1 cellular context compared by ENCODE assay signal in the genomic region with DNA sequence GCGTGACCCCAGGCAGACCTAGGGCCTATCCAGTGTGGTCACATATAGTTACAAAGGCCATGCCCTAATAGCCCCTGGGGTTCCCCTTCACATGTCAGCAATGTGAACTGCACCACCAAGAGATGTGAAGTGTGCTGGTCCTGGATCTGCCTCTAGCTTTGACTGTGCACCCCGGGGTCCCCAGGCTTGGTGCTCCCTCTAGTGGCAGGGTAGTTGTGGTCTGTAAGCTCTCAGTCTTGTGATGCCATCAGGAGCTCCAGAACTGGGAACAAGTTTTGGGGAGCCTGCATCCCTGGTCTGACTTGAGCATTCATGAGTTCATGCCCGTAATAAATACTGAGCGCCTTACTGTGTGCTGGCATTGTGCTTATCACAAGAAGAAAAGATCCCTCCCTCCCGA.
TF ChIP-seq lines count a peak whose summit lies in the region.

No MANE protein-coding gene starts in this region.

TF ChIP-seq in WTC11, 78 proteins besides CTCF, POLR2A, EP300 and RAD21 (continued from another document):
- TF ChIP-seq, protein P1, sequence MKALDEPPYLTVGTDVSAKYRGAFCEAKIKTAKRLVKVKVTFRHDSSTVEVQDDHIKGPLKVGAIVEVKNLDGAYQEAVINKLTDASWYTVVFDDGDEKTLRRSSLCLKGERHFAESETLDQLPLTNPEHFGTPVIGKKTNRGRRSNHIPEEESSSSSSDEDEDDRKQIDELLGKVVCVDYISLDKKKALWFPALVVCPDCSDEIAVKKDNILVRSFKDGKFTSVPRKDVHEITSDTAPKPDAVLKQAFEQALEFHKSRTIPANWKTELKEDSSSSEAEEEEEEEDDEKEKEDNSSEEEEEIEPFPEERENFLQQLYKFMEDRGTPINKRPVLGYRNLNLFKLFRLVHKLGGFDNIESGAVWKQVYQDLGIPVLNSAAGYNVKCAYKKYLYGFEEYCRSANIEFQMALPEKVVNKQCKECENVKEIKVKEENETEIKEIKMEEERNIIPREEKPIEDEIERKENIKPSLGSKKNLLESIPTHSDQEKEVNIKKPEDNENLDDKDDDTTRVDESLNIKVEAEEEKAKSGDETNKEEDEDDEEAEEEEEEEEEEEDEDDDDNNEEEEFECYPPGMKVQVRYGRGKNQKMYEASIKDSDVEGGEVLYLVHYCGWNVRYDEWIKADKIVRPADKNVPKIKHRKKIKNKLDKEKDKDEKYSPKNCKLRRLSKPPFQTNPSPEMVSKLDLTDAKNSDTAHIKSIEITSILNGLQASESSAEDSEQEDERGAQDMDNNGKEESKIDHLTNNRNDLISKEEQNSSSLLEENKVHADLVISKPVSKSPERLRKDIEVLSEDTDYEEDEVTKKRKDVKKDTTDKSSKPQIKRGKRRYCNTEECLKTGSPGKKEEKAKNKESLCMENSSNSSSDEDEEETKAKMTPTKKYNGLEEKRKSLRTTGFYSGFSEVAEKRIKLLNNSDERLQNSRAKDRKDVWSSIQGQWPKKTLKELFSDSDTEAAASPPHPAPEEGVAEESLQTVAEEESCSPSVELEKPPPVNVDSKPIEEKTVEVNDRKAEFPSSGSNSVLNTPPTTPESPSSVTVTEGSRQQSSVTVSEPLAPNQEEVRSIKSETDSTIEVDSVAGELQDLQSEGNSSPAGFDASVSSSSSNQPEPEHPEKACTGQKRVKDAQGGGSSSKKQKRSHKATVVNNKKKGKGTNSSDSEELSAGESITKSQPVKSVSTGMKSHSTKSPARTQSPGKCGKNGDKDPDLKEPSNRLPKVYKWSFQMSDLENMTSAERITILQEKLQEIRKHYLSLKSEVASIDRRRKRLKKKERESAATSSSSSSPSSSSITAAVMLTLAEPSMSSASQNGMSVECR (CRISPR knock-in tag; IDR thresholded peaks at IDR 0.05; ENCODE audit: borderline replicate concordance): no peak
- TF ChIP-seq GRHL2 (CRISPR knock-in tag; IDR thresholded peaks at IDR 0.05; ENCODE audit: insufficient replicate concordance, severe bottlenecking) (no peak), ZNF416 (CRISPR knock-in tag; IDR thresholded peaks at IDR 0.05) (no peak)
TF ChIP-seq in WTC11: peak in this region for 0.
